In the genomic region with DNA sequence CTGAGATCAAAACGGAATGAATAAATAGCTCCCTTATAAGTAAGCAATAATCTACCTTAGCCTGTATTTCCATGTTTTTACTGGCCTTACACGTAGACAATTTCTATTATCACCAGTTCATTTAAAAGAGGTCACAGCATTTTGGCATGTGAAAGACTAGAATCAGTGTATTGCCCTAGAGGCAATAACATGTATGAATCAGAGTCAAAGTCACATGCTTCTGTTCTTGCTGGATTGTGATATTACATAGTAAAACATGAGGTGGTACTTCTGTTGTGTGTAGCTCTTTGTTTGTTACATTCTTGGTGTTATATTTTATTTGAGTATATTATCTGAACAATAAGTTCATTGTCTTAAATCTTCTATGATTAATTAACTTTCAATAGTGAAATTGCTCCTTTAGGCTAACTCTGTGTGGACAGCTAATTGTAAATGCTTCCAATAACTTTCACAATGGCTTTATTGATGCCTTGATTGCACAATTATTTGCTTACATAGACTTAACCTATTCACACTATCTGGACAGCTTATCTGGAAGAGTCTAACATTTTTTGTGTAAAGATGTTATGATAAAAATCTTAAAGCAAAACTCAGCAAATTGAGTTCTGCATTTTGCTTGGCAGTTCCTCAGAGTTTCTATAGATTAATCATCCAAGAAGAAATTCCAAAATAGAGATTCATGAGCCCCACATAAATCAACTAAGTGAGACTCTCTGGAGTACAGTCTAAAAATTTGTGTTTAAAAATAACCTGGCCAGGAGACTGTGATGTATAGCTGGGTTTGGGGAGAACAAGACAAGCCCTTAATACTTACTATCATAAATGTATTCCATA, we compare ENCODE assay signal across 15 cellular contexts.
A peak's percentile ranks its signal among the peaks of the same experiment; 100 is the strongest.
DNase-seq lines count a peak whose midpoint lies in the region; ATAC-seq, FAIRE-seq and TF ChIP-seq lines count a peak whose summit lies in the region.
"Had no signal": no experiment of that assay in that cellular context is flagged by ENCODE, and none has a peak within 500 bp of the region (broad histone marks: within the 10 kb centered on the region; RNA-seq: fewer than 3 reads in every experiment).

No MANE protein-coding gene starts in this region.

- H3K4me3 ChIP-seq in trophoblast cell (ENCODE audit: low read depth, low read length) = no peak overlapping the region

- H2BK5ac ChIP-seq in trophoblast cell (ENCODE audit: low read depth, low read length, poor library complexity) = no peak overlapping the region

- TF ChIP-seq RAD21 in Ishikawa (IDR thresholded peaks at IDR 0.05; ENCODE audit: low read depth) = no peak

- TF ChIP-seq POLR2A in GM12892 (IDR thresholded peaks at IDR 0.05; ENCODE audit: low read depth, low read length) = no peak

- H4K91ac ChIP-seq in trophoblast cell (ENCODE audit: low read depth, low read length) = no peak overlapping the region

- no peak overlapping the region for H3K14ac ChIP-seq in trophoblast cell (ENCODE audit: low read length)

- H3K27me3 ChIP-seq in trophoblast cell (ENCODE audit: insufficient read depth, low read length) = no peaks in the 10 kb centered on the region

- WGBS in trophoblast cell (ENCODE audit: extremely low coverage, insufficient coverage, insufficient read length) = no CpG with 5 or more reads among the region's 2 CpGs

- H3K18ac ChIP-seq in trophoblast cell (ENCODE audit: low read length) = no peak overlapping the region

- no peak overlapping the region for H2BK12ac ChIP-seq in trophoblast cell (ENCODE audit: low read length)

- no peaks in the 10 kb centered on the region for H3K79me2 ChIP-seq in trophoblast cell (ENCODE audit: control insufficient read depth, insufficient read depth, low read length, poor library complexity)

- H2AFZ ChIP-seq in trophoblast cell (ENCODE audit: insufficient read depth, low read length, poor library complexity) = no peak overlapping the region

- no peaks in the 10 kb centered on the region for H3K4me1 ChIP-seq in trophoblast cell (ENCODE audit: control insufficient read depth in 1 of 2, insufficient read depth in 2 of 2, low read length in 2 of 2)

- H3K36me3 ChIP-seq in trophoblast cell (ENCODE audit: control insufficient read depth in 1 of 2, insufficient read depth in 2 of 2, low read length in 2 of 2) = no peaks in the 10 kb centered on the region

- no peaks in the 10 kb centered on the region for H3K9me3 ChIP-seq in trophoblast cell (ENCODE audit: insufficient read depth, low read depth, low read length)

- no peak overlapping the region for H3K4ac ChIP-seq in trophoblast cell (ENCODE audit: low read depth, low read length)

- DNase-seq in COLO829 (ENCODE audit: low spot score) (peak; percentile 13), dedifferentiated amniotic fluid mesenchymal stem cell (ENCODE audit: extremely low spot score) (peak; percentile 49), trophoblast cell (peak; percentile 23 to 90), GM12892 (ENCODE audit: insufficient read length) (no peak), Kasumi-1 (lab: John Stamatoyannopoulos, UW) (no peak)
- DNase-seq: ACHN; CD4-positive, alpha-beta T cell; DMS79; GDM1; NCI-H1092; NCI-H2227 treated with DMSO at 0.1 percent for 48 hours; NCI-H524 treated with DMSO at 0.1 percent for 48 hours; OCI-M1 had no signal

- H2BK120ac ChIP-seq in trophoblast cell (ENCODE audit: insufficient read depth, low read length, poor library complexity) = no peak overlapping the region

- no peak overlapping the region for H2AK5ac ChIP-seq in trophoblast cell (ENCODE audit: low read length)

- no peak overlapping the region for H3K23ac ChIP-seq in trophoblast cell (ENCODE audit: low read length)

- no peak overlapping the region for H4K12ac ChIP-seq in trophoblast cell (ENCODE audit: low read depth, low read length)

- H3K9ac ChIP-seq in trophoblast cell (ENCODE audit: low read length) = no peak overlapping the region

- no peak overlapping the region for H3K4me2 ChIP-seq in trophoblast cell (ENCODE audit: low read length)

- FAIRE-seq in GM12892 (lab: Jason Lieb, UNC) = no peak

- H3K27ac ChIP-seq in trophoblast cell (ENCODE audit: low read depth, low read length) = no peak overlapping the region

- no peak for TF ChIP-seq EP300 in Ishikawa (IDR thresholded peaks at IDR 0.05; ENCODE audit: borderline replicate concordance)

- H4K8ac ChIP-seq in trophoblast cell (ENCODE audit: low read depth, low read length) = no peak overlapping the region

- H3K79me1 ChIP-seq in trophoblast cell (ENCODE audit: low read length) = no peaks in the 10 kb centered on the region

- ATAC-seq in GM21526 (IDR thresholded peaks at IDR 0.05; ENCODE audit: low FRiP score, unreplicated experiment) = no peak

TF ChIP-seq in Ishikawa, 13 proteins besides CTCF, POLR2A, EP300 and RAD21:
- TF ChIP-seq TEAD4 (IDR thresholded peaks at IDR 0.05) (no peak), YY1 (IDR thresholded peaks at IDR 0.05; ENCODE audit: low read depth) (no peak), CEBPB (IDR thresholded peaks at IDR 0.05) (0 out of 2 replicates have a peak, but pooled peaks have one; percentile 32)

Comparison
In these comparisons a context has a peak if more than half of its experiments do, and no peak if none do; other contexts are left out.
1. DNase-seq: peak in COLO829 (single experiment), dedifferentiated amniotic fluid mesenchymal stem cell (single experiment) and trophoblast cell (2 of 2); none in GM12892 (single experiment) and Kasumi-1 (0 of 2).